Comparison of ENCODE assay signal across 1 cellular context in the genomic region with DNA sequence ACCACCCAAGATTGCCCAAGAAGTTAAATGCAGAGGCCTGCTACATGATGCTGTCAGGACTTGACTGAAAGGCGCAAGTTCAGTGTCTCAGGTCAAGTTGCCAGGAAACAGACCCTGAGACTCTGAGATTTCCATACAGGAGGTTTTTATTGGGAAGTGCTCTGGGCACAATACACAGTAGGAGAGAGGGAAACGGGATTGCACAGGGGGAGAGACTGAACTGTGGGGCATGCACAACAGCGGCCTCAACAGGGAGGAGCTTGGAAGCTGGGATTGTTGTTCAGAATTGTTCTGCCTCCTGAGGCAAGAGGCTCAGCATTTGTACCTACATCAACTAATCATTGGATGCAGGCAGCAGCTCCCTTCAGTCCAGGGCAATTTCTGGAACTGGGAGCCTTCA.
TF ChIP-seq lines count a peak whose summit lies in the region.

No MANE protein-coding gene starts in this region.

TF ChIP-seq in K562, 482 proteins besides CTCF, POLR2A, EP300 and RAD21 (continued from another document):
- TF ChIP-seq NR2C2 (CRISPR knock-in tag; IDR thresholded peaks at IDR 0.05) (no peak), NR2C2 (tag; IDR thresholded peaks at IDR 0.05) (no peak), RBM15 (IDR thresholded peaks at IDR 0.05; ENCODE audit: insufficient read depth, low read length) (no peak), CBX8 (IDR thresholded peaks at IDR 0.05; ENCODE audit: borderline replicate concordance, extremely low read depth, low read depth, low read length, poor library complexity, severe bottlenecking) (no peak), FOXA1 (IDR thresholded peaks at IDR 0.05; ENCODE audit: borderline replicate concordance) (no peak), HCFC1 (IDR thresholded peaks at IDR 0.05; ENCODE audit: low read depth, low read length) (no peak)
TF ChIP-seq in K562: peak in this region for 0.
